In the genomic region with DNA sequence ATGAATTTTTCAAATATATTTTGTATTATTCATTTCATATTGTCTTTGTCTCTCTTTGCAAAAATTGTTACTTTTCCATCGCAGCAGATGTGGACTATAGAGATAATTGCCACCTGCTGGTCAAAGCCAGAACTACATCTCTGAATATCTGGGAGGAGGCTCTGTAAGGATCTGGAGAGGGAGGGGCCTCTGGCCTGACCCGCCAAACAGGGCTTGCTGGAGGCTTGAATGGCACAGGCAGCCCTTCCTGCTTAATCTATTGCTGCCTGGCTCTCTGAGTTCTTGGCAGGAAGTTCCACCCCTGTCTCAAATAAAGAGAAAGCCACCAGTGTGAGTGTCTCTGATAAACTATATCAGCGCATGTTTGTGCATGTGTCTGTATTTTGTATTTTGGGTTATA, we compare ENCODE assay signal across 8 cellular contexts.
DNase-seq lines count a peak whose midpoint lies in the region; ATAC-seq, FAIRE-seq and TF ChIP-seq lines count a peak whose summit lies in the region.

No MANE protein-coding gene starts in this region.

- peak; percentile 100 for ATAC-seq in HG02623 (IDR thresholded peaks at IDR 0.05; ENCODE audit: unreplicated experiment)
- peak; percentile 100 for ATAC-seq in pancreas

- H4K20me1 ChIP-seq in SK-N-SH (ENCODE audit: insufficient read depth), result no peaks in the 10 kb centered on the region

- peak; percentile 67 for TF ChIP-seq RAD21 in SK-N-SH (IDR thresholded peaks at IDR 0.05; ENCODE audit: low read length)

- no peaks in the 10 kb centered on the region for H3F3A ChIP-seq in SK-N-SH (replicated peaks; ENCODE audit: insufficient read depth)

- no peaks in the 10 kb centered on the region for H3K9me2 ChIP-seq in SK-N-SH

- peaks cover 2% of the 10 kb centered on the region for H3K4me1 Mint-ChIP-seq in activated naive CD4-positive, alpha-beta T cell treated with anti-CD3 and anti-CD28 coated beads for 36 hours (ENCODE audit: low read depth)

- peak overlapping the region; percentile 63 for H3K4me3 Mint-ChIP-seq in activated naive CD4-positive, alpha-beta T cell treated with anti-CD3 and anti-CD28 coated beads for 36 hours

- no peaks in the 10 kb centered on the region for H3K9me3 ChIP-seq in SK-N-SH
- no peaks in the 10 kb centered on the region for H3K9me3 ChIP-seq in pancreas
- H3K9me3 ChIP-seq in tibial nerve, result no peaks in the 10 kb centered on the region

- 13% methylated on average over 3 of the region's 3 CpGs for WGBS in SK-N-SH (ENCODE audit: low lambda C conversion rate)
- WGBS in pancreas, 2 donors, result 1 to 15% methylated on average over 3 of the region's 3 CpGs
- 0 to 25% methylated on average over 2 to 3 of the region's 3 CpGs for WGBS in tibial nerve, 2 donors

- no peak for TF ChIP-seq POLR2A in tibial nerve (IDR thresholded peaks at IDR 0.05)

- intact Hi-C loops in activated naive CD4-positive, alpha-beta T cell treated with anti-CD3 and anti-CD28 coated beads for 36 hours (cut with micrococcal nuclease), result loop anchor here (1.0 to 2.0 kb wide), 5 partner anchors 41 to 384 kb away; a partner anchor contains a TSS
- intact Hi-C loops in pancreas (cut with DNase I), result no loop called here

- no peaks in the 10 kb centered on the region for H3K27me3 ChIP-seq in SK-N-SH (ENCODE audit: insufficient read depth)
- H3K27me3 ChIP-seq in pancreas, result peaks cover 0 to 4% (median 0%) of the 10 kb centered on the region in 4 donors
- H3K27me3 ChIP-seq in tibial nerve, result no peaks in the 10 kb centered on the region

- DNase-seq in GM12865 (ENCODE audit: low read depth) (peak; percentile 89), NCI-H1092 (lab: John Stamatoyannopoulos, UW) (peak; percentile 90), SK-N-SH (peak; percentile 70), globus pallidus (ENCODE audit: low spot score) (peak; percentile 83), pancreas (peak; percentile 69 to 90 (median 85)), tibial nerve (ENCODE audit: low spot score in 2 of 2) (peak; percentile 63 to 98)
- DNase-seq in activated naive CD4-positive, alpha-beta T cell treated with anti-CD3 and anti-CD28 coated beads for 36 hours, result peak; percentile 91

- H3K36me3 ChIP-seq in SK-N-SH (replicated peaks in 1 of 2; ENCODE audit: control insufficient read depth in 1 of 2, insufficient read depth in 2 of 2, low read length in 1 of 2), result no peaks in the 10 kb centered on the region
- no peaks in the 10 kb centered on the region for H3K36me3 ChIP-seq in pancreas
- no peaks in the 10 kb centered on the region for H3K36me3 ChIP-seq in tibial nerve

- H3K9me3 Mint-ChIP-seq in activated naive CD4-positive, alpha-beta T cell treated with anti-CD3 and anti-CD28 coated beads for 36 hours, result no peaks in the 10 kb centered on the region

- H3K4me1 ChIP-seq in SK-N-SH (ENCODE audit: control insufficient read depth in 1 of 2, insufficient read depth in 2 of 2, low read depth in 1 of 2, low read length in 1 of 2) (no peaks in the 10 kb centered on the region), pancreas (no peaks in the 10 kb centered on the region), tibial nerve (no peaks in the 10 kb centered on the region)

- no peaks in the 10 kb centered on the region for H3K79me2 ChIP-seq in SK-N-SH (ENCODE audit: insufficient read depth)

- no peak overlapping the region for H3K27ac Mint-ChIP-seq in activated naive CD4-positive, alpha-beta T cell treated with anti-CD3 and anti-CD28 coated beads for 36 hours

- POLR2A ChIA-PET in SK-N-SH (lab: Yijun Ruan, JAX), result no interaction called here

- CTCF ChIA-PET in SK-N-SH (lab: Yijun Ruan, JAX), result interaction anchor here (0.7 to 1.9 kb wide), 6 partner anchors 10 to 203 kb away, joined by 3 to 7 read pairs (median 4); no protein-coding TSS in a partner anchor
- CTCF ChIA-PET in activated naive CD4-positive, alpha-beta T cell treated with anti-CD3 and anti-CD28 coated beads for 36 hours (lab: Charles Lee), result interaction anchor here (1.5 kb wide), 1 partner anchor 383 kb away, joined by 5 read pairs; no protein-coding TSS in a partner anchor

- no peak overlapping the region for H3K4me2 ChIP-seq in SK-N-SH

- TF ChIP-seq CTCF in GM12865 (IDR thresholded peaks at IDR 0.05; ENCODE audit: insufficient read depth, low read depth, low read length, missing control alignments) (peak; percentile 31), SK-N-SH (IDR thresholded peaks at IDR 0.05) (peak; percentile 77), pancreas (IDR thresholded peaks at IDR 0.05) (peak; percentile 70 to 85 (median 80)), tibial nerve (IDR thresholded peaks at IDR 0.05) (peak; percentile 59 to 84 (median 73))

- H3K4me3 ChIP-seq in GM12865 (ENCODE audit: low read depth, low read length), result peak overlapping the region; percentile 31
- peak overlapping the region; percentile 34 to 36; a peak in 3 of 4 replicates for H3K4me3 ChIP-seq in SK-N-SH (ENCODE audit: low read depth in 2 of 2, low read length in 1 of 2)
- H3K4me3 ChIP-seq in pancreas, result peak overlapping the region in 2 of 4 donors; percentile 6 to 7
- H3K4me3 ChIP-seq in tibial nerve, result peak overlapping the region in 2 of 4 donors; percentile 12 to 18

- peak; percentile 99 for FAIRE-seq in pancreas (lab: Jason Lieb, UNC)

- no peak overlapping the region for H3K9ac ChIP-seq in SK-N-SH

- TF ChIP-seq EP300 in SK-N-SH (IDR thresholded peaks at IDR 0.05; ENCODE audit: borderline replicate concordance in 1 of 2, low read depth in 1 of 2, low read length in 1 of 2) (no peak), tibial nerve (IDR thresholded peaks at IDR 0.05) (no peak)

- no peaks in the 10 kb centered on the region for H3K27me3 Mint-ChIP-seq in activated naive CD4-positive, alpha-beta T cell treated with anti-CD3 and anti-CD28 coated beads for 36 hours (ENCODE audit: low read depth)

- H3K36me3 Mint-ChIP-seq in activated naive CD4-positive, alpha-beta T cell treated with anti-CD3 and anti-CD28 coated beads for 36 hours (ENCODE audit: low read depth), result no peaks in the 10 kb centered on the region

- no peak overlapping the region for H3K27ac ChIP-seq in SK-N-SH (ENCODE audit: low read depth in 2 of 2, low read length in 1 of 2)
- H3K27ac ChIP-seq in pancreas, result no peak overlapping the region
- no peak overlapping the region for H3K27ac ChIP-seq in tibial nerve

- H2AFZ ChIP-seq in SK-N-SH (ENCODE audit: low read depth), result peak overlapping the region; percentile 85

TF ChIP-seq in SK-N-SH, 30 proteins besides CTCF, POLR2A, EP300 and RAD21:
- 0 out of 2 replicates have a peak, but pooled peaks have one; percentile 27 for TF ChIP-seq MXI1 (IDR thresholded peaks at IDR 0.05; ENCODE audit: low read depth, low read length)
- 0 out of 2 replicates have a peak, but pooled peaks have one; percentile 19 for TF ChIP-seq POLR2AphosphoS5 (IDR thresholded peaks at IDR 0.05; ENCODE audit: low read depth, low read length)
- peak; percentile 67 for TF ChIP-seq SMC3 (IDR thresholded peaks at IDR 0.05; ENCODE audit: low read depth, low read length)
- TF ChIP-seq, protein P1, sequence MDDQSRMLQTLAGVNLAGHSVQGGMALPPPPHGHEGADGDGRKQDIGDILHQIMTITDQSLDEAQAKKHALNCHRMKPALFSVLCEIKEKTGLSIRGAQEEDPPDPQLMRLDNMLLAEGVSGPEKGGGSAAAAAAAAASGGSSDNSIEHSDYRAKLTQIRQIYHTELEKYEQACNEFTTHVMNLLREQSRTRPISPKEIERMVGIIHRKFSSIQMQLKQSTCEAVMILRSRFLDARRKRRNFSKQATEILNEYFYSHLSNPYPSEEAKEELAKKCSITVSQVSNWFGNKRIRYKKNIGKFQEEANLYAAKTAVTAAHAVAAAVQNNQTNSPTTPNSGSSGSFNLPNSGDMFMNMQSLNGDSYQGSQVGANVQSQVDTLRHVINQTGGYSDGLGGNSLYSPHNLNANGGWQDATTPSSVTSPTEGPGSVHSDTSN (IDR thresholded peaks at IDR 0.05), result peak; percentile 88
- TF ChIP-seq GABPA (IDR thresholded peaks at IDR 0.05; ENCODE audit: low read depth), result peak; percentile 55
- TF ChIP-seq, protein P2, sequence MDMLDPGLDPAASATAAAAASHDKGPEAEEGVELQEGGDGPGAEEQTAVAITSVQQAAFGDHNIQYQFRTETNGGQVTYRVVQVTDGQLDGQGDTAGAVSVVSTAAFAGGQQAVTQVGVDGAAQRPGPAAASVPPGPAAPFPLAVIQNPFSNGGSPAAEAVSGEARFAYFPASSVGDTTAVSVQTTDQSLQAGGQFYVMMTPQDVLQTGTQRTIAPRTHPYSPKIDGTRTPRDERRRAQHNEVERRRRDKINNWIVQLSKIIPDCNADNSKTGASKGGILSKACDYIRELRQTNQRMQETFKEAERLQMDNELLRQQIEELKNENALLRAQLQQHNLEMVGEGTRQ (IDR thresholded peaks at IDR 0.05; ENCODE audit: borderline replicate concordance, low read depth, low read length), result no peak
- TF ChIP-seq TCF12 (IDR thresholded peaks at IDR 0.05), result 0 out of 2 replicates have a peak, but pooled peaks have one; percentile 11
- TF ChIP-seq NRF1 (IDR thresholded peaks at IDR 0.05; ENCODE audit: low read depth, low read length), result no peak
- no peak for TF ChIP-seq SIN3A (IDR thresholded peaks at IDR 0.05; ENCODE audit: borderline replicate concordance, low read depth, low read length)
- 0 out of 2 replicates have a peak, but pooled peaks have one; percentile 26 for TF ChIP-seq TAF1 (IDR thresholded peaks at IDR 0.05; ENCODE audit: borderline replicate concordance, low read depth, low read length)
- no peak for TF ChIP-seq MEF2A (IDR thresholded peaks at IDR 0.05; ENCODE audit: borderline replicate concordance, low read depth)
